1 cellular context compared by ENCODE assay signal in genomic region chr7:43077732-43078391, GRCh38.
TF ChIP-seq lines count a peak whose summit lies in the region.

No MANE protein-coding gene starts in this region.

TF ChIP-seq in WTC11, 78 proteins besides CTCF, POLR2A, EP300 and RAD21 (continued from another document):
- no peak for TF ChIP-seq ZNF532 (CRISPR knock-in tag; IDR thresholded peaks at IDR 0.05; ENCODE audit: borderline replicate concordance)
